In genomic region chr12:45234134-45234865, GRCh38 we compare ENCODE assay signal across 8 cellular contexts. TPM values are rescaled to one million over a fixed set of nuclear protein-coding genes. Genes with fewer than 3 reads are reported as not detected.
DNase-seq lines count a peak whose midpoint lies in the region; ATAC-seq and TF ChIP-seq lines count a peak whose summit lies in the region.

No MANE protein-coding gene starts in this region.

- WGBS in tibial nerve, 2 donors: 7 to 16% methylated on average over 4 of the region's 4 CpGs

- peak overlapping the region; percentile 75 for H3K4me3 Mint-ChIP-seq in activated naive CD4-positive, alpha-beta T cell treated with anti-CD3 and anti-CD28 coated beads, Interleukin-2, amount 50 U/mL, for 24 hours

- H3K27me3 ChIP-seq in left lung (no peaks in the 10 kb centered on the region), tibial nerve (no peaks in the 10 kb centered on the region)

- H3K9me3 ChIP-seq in left lung (no peaks in the 10 kb centered on the region), tibial nerve (no peaks in the 10 kb centered on the region)

- peaks cover 73% of the 10 kb centered on the region for H3K4me1 Mint-ChIP-seq in activated naive CD4-positive, alpha-beta T cell treated with anti-CD3 and anti-CD28 coated beads, Interleukin-2, amount 50 U/mL, for 24 hours

- ATAC-seq in left lung: peak; percentile 73

- intact Hi-C loops in left lung (cut with DNase I): no loop called here

- H3K27me3 Mint-ChIP-seq in activated naive CD4-positive, alpha-beta T cell treated with anti-CD3 and anti-CD28 coated beads, Interleukin-2, amount 50 U/mL, for 24 hours: no peaks in the 10 kb centered on the region

- H3K4me3 ChIP-seq in left lung: no peak overlapping the region
- no peak overlapping the region for H3K4me3 ChIP-seq in tibial nerve

- H3K36me3 Mint-ChIP-seq in activated naive CD4-positive, alpha-beta T cell treated with anti-CD3 and anti-CD28 coated beads, Interleukin-2, amount 50 U/mL, for 24 hours: peaks cover 7% of the 10 kb centered on the region

- TF ChIP-seq CTCF in left lung (IDR thresholded peaks at IDR 0.05) (no peak), tibial nerve (IDR thresholded peaks at IDR 0.05) (peak in 1 of 5 experiments; percentile 13), GM10266 (IDR thresholded peaks at IDR 0.05; ENCODE audit: control insufficient read depth, insufficient read depth, low read depth, missing control alignments) (no peak)

- TF ChIP-seq EP300 in tibial nerve (IDR thresholded peaks at IDR 0.05): peak in 1 of 2 donors; percentile 30

- no peaks in the 10 kb centered on the region for H3K9me3 Mint-ChIP-seq in activated naive CD4-positive, alpha-beta T cell treated with anti-CD3 and anti-CD28 coated beads, Interleukin-2, amount 50 U/mL, for 24 hours

- H3K36me3 ChIP-seq in left lung: no peaks in the 10 kb centered on the region
- H3K36me3 ChIP-seq in tibial nerve: no peaks in the 10 kb centered on the region

- TF ChIP-seq POLR2A in tibial nerve (IDR thresholded peaks at IDR 0.05): no peak

- H3K27ac ChIP-seq in cingulate gyrus (ENCODE audit: low read depth, low read length) (peak overlapping the region; percentile 73), left lung (peak overlapping the region; percentile 73 to 92), tibial nerve (peak overlapping the region; percentile 12 to 87 (median 66))

- H3K4me1 ChIP-seq in left lung (peaks cover 39 to 57% of the 10 kb centered on the region in 2 donors), tibial nerve (peaks cover 0 to 50% (median 31%) of the 10 kb centered on the region in 4 donors)

- DNase-seq in activated naive CD4-positive, alpha-beta T cell treated with Interleukin-2 at 50 U/mL for 16 hours: no peak
- DNase-seq in NCI-H446 treated with DMSO at 0.1 percent for 48 hours (lab: John Stamatoyannopoulos, UW) (peak; percentile 53), left lung (no peak), tibial nerve (ENCODE audit: low spot score in 2 of 2) (peak in 1 of 2 donors; percentile 25), GM10266 (ENCODE audit: extremely low spot score) (no peak), NCI-H1105 (lab: John Stamatoyannopoulos, UW) (no peak)

- H3K27ac Mint-ChIP-seq in activated naive CD4-positive, alpha-beta T cell treated with anti-CD3 and anti-CD28 coated beads, Interleukin-2, amount 50 U/mL, for 24 hours: peak overlapping the region; percentile 97

RNA-seq across cellular contexts. Expression of gene ANO6, which starts 18.4 kb away (rescaled TPM):
- total RNA-seq in left lung (10 to 100 TPM; 63.8 to 79.7 TPM), tibial nerve (10 to 100 TPM; 44.1 to 52.2 (median 45.3) TPM)
